In the genomic region with DNA sequence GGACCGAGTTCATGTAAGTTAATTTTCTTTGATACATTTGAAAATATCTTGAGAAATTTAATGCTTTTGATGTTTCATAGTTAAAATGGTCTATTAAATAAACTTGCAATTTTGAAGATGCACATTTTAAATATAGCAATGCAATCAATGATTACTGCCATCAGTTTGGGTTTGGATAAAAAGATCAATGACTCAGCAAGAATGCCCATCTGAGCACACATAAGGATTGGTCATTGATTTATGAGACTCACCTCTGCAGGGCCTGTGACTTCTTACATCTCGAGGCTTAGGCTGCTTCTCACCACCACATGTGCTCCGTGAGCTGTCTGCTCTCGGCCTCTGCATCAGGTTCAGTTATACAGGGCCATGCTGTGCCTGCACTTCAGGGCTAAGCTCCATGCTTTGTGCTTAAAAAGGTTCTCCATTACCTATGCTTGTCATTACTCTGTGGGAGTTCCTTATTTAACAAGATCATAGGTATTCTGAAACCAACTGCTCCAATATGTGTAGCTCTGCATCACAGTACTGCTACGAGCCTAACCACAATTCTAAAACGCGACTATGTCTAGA, we compare ENCODE assay signal across 18 cellular contexts.
DNase-seq lines count a peak whose midpoint lies in the region; ATAC-seq, FAIRE-seq and TF ChIP-seq lines count a peak whose summit lies in the region.
"Had no signal": no experiment of that assay in that cellular context is flagged by ENCODE, and none has a peak within 500 bp of the region (broad histone marks: within the 10 kb centered on the region; RNA-seq: fewer than 3 reads in every experiment).

No MANE protein-coding gene starts in this region.

- H3K9ac ChIP-seq in IMR-90 (ENCODE audit: low read depth, low read length) (no peak overlapping the region), H1 (replicated peaks in 1 of 4; ENCODE audit: extremely low read depth in 1 of 4, low read depth in 3 of 4, low read length in 3 of 4) (no peak overlapping the region)

- TF ChIP-seq CTCF in GM12865 (IDR thresholded peaks at IDR 0.05; ENCODE audit: insufficient read depth, low read depth, low read length, missing control alignments) (no peak), IMR-90 (conservative IDR thresholded peaks at IDR 0.05; ENCODE audit: low read depth, low read length) (no peak), H1 (IDR thresholded peaks at IDR 0.05; ENCODE audit: control extremely low read depth in 1 of 3, insufficient read depth in 1 of 3, low read depth in 1 of 3, low read length in 3 of 3) (no peak), neural crest cell (conservative IDR thresholded peaks at IDR 0.05) (no peak)

- intact Hi-C loops in IMR-90 (cut with micrococcal nuclease): no loop called here

- H2BK120ac ChIP-seq in IMR-90 (ENCODE audit: low read depth, low read length): no peak overlapping the region
- H2BK120ac ChIP-seq in H1 (replicated peaks; ENCODE audit: low read depth, low read length): no peak overlapping the region

- H3K4me3 ChIP-seq in GM12865 (ENCODE audit: low read depth, low read length): no peak overlapping the region
- H3K4me3 ChIP-seq in IMR-90 (ENCODE audit: insufficient read depth, low read depth, low read length): no peak overlapping the region
- no peak overlapping the region for H3K4me3 ChIP-seq in H1 (ENCODE audit: extremely low read depth in 1 of 4, insufficient read depth in 2 of 4, low read depth in 3 of 4, low read length in 4 of 4)
- H3K4me3 ChIP-seq: Peyer's patch, SK-N-MC had no signal

- H2BK5ac ChIP-seq in IMR-90 (ENCODE audit: low read depth, low read length, poor library complexity, severe bottlenecking) (no peak overlapping the region), H1 (ENCODE audit: low read depth, low read length) (no peak overlapping the region)

- TF ChIP-seq RAD21 in IMR-90 (IDR thresholded peaks at IDR 0.05; ENCODE audit: low read length): no peak
- TF ChIP-seq RAD21 in H1 (IDR thresholded peaks at IDR 0.05 in 1 of 2, conservative IDR thresholded peaks at IDR 0.05 in 1 of 2; ENCODE audit: low read depth in 2 of 2, low read length in 2 of 2): no peak; a peak in 1 of 4 replicates

- H4K8ac ChIP-seq in IMR-90 (ENCODE audit: low read depth in 2 of 2, low read length in 2 of 2): no peak overlapping the region
- peak overlapping the region; percentile 73 for H4K8ac ChIP-seq in H1 (ENCODE audit: extremely low read depth, insufficient read depth, low read length)

- H3K9me3 ChIP-seq in IMR-90 (ENCODE audit: control insufficient read depth, insufficient read depth, low read length) (no peaks in the 10 kb centered on the region; the same call in 1 of the 2 replicates), H1 (ENCODE audit: insufficient read depth in 2 of 2, low read depth in 1 of 2, low read length in 1 of 2) (no peaks in the 10 kb centered on the region)
- H3K9me3 ChIP-seq: Peyer's patch had no signal

- H2AFZ ChIP-seq in IMR-90 (replicated peaks; ENCODE audit: low read length, poor library complexity) (no peak overlapping the region), H1 (ENCODE audit: low read length) (peak overlapping the region; percentile 48; the same call in 1 of the 2 replicates)

- H3K79me1 ChIP-seq in IMR-90 (ENCODE audit: low read depth in 1 of 2, low read length in 2 of 2) (no peaks in the 10 kb centered on the region), H1 (ENCODE audit: low read depth, low read length) (no peaks in the 10 kb centered on the region)

- ATAC-seq in IMR-90 (ENCODE audit: low read depth): no peak
- no peak for ATAC-seq in GM18909 (IDR thresholded peaks at IDR 0.05; ENCODE audit: poor library complexity, unreplicated experiment)
- ATAC-seq: Right ventricle myocardium inferior had no signal

- FAIRE-seq in H1 (lab: Jason Lieb, UNC): peak; percentile 28

- H2BK20ac ChIP-seq in IMR-90 (ENCODE audit: low read depth, low read length) (no peak overlapping the region), H1 (ENCODE audit: low read length) (no peak overlapping the region)

- H3K4me3 Mint-ChIP-seq in neural crest cell: no peak overlapping the region
- H3K4me3 Mint-ChIP-seq: CD4-positive, CD25-positive, alpha-beta regulatory T cell had no signal

- no peaks in the 10 kb centered on the region for H3K23me2 ChIP-seq in H1 (ENCODE audit: low read depth, low read length)

- no TSS peak for BruUV-seq in IMR-90 (replicated peaks; lab: Mats Ljungman, UMichigan)

- no peak overlapping the region for H2AK9ac ChIP-seq in IMR-90 (replicated peaks; ENCODE audit: low read depth, low read length, poor library complexity)

- no peaks in the 10 kb centered on the region for H3K36me3 ChIP-seq in IMR-90 (ENCODE audit: control insufficient read depth, insufficient read depth, low read length)
- no peaks in the 10 kb centered on the region for H3K36me3 ChIP-seq in H1 (ENCODE audit: control insufficient read depth in 2 of 4, insufficient read depth in 4 of 4, low read length in 3 of 4)
- H3K36me3 ChIP-seq: Peyer's patch had no signal

- no peaks in the 10 kb centered on the region for H3K9me1 ChIP-seq in IMR-90 (ENCODE audit: insufficient read depth, low read length)

- H4K20me1 ChIP-seq in IMR-90 (ENCODE audit: insufficient read depth, low read length) (no peaks in the 10 kb centered on the region), H1 (replicated peaks in 1 of 2; ENCODE audit: control insufficient read depth in 1 of 2, insufficient read depth in 2 of 2, low read length in 2 of 2) (no peaks in the 10 kb centered on the region)

- H3K56ac ChIP-seq in IMR-90 (ENCODE audit: extremely low read depth, insufficient read depth, low read length): no peak overlapping the region
- no peak overlapping the region for H3K56ac ChIP-seq in H1 (replicated peaks; ENCODE audit: insufficient read length, low read depth, low read length)

- H3K4me1 Mint-ChIP-seq in neural crest cell: no peaks in the 10 kb centered on the region
- H3K4me1 Mint-ChIP-seq: CD4-positive, CD25-positive, alpha-beta regulatory T cell had no signal

- no peak overlapping the region for H2BK15ac ChIP-seq in IMR-90 (ENCODE audit: low read depth, low read length)
- H2BK15ac ChIP-seq in H1 (ENCODE audit: low read length): no peak overlapping the region

- H3K14ac ChIP-seq in IMR-90 (replicated peaks; ENCODE audit: low read depth, low read length) (no peak overlapping the region), H1 (ENCODE audit: insufficient read length) (no peak overlapping the region)

- no peaks in the 10 kb centered on the region for H3K79me2 ChIP-seq in H1 (ENCODE audit: control insufficient read depth in 1 of 2, insufficient read depth in 2 of 2, low read length in 2 of 2)

- H3K27me3 ChIP-seq in IMR-90 (ENCODE audit: control insufficient read depth, insufficient read depth, low read length): no peaks in the 10 kb centered on the region
- H3K27me3 ChIP-seq in H1 (replicated peaks in 1 of 4; ENCODE audit: control insufficient read depth in 3 of 4, extremely low read depth in 1 of 4, insufficient read depth in 3 of 4, low read length in 3 of 4): no peaks in the 10 kb centered on the region
- H3K27me3 ChIP-seq: Peyer's patch had no signal

- no peak overlapping the region for H4K5ac ChIP-seq in IMR-90 (ENCODE audit: low read depth, low read length)
- no peak overlapping the region for H4K5ac ChIP-seq in H1 (ENCODE audit: insufficient read length, low read depth, low read length)

- H3K23ac ChIP-seq in IMR-90 (ENCODE audit: low read depth, low read length) (no peak overlapping the region), H1 (ENCODE audit: insufficient read length) (no peak overlapping the region)

- DNase-seq in GM12865 (ENCODE audit: low read depth) (peak; percentile 43), IMR-90 (no peak), H1 (ENCODE audit: low read depth in 1 of 2, low spot score in 2 of 2) (no peak), neural crest cell (ENCODE audit: low read depth, low spot score) (no peak), HCEC 1CT (no peak), OCI-M1 (lab: John Stamatoyannopoulos, UW) (no peak)
- DNase-seq: CD4-positive, CD25-positive, alpha-beta regulatory T cell; EL; Kasumi-1; MM.1S; NCI-H1092 treated with DMSO at 0.1 percent for 48 hours; NCI-H187; NCI-H2171; NCI-H446 treated with DMSO at 0.1 percent for 48 hours; Peyer's patch had no signal

- H3K36me3 Mint-ChIP-seq in neural crest cell (ENCODE audit: low read depth): no peaks in the 10 kb centered on the region
- H3K36me3 Mint-ChIP-seq: CD4-positive, CD25-positive, alpha-beta regulatory T cell had no signal

- in situ Hi-C loops in IMR-90 (cut with MboI; ENCODE audit: low sequenced_read_pairs): no loop called here

- CTCF ChIA-PET in IMR-90 (lab: Yijun Ruan, JAX): no interaction called here
- CTCF ChIA-PET in H1 (lab: Charles Lee; ENCODE audit: partially characterized antibody): no interaction called here

- H3K4me2 ChIP-seq in IMR-90 (ENCODE audit: low read depth, low read length) (no peak overlapping the region), H1 (ENCODE audit: insufficient read depth in 1 of 2, low read depth in 2 of 2, low read length in 2 of 2) (no peak overlapping the region)

- H3K18ac ChIP-seq in IMR-90 (ENCODE audit: low read depth, low read length) (no peak overlapping the region), H1 (ENCODE audit: extremely low read depth, low read length) (peak overlapping the region; percentile 42; the same call in 1 of the 2 replicates)

- H3K27me3 Mint-ChIP-seq in neural crest cell (ENCODE audit: low read depth): no peaks in the 10 kb centered on the region
- H3K27me3 Mint-ChIP-seq: CD4-positive, CD25-positive, alpha-beta regulatory T cell had no signal

- H3K27ac Mint-ChIP-seq in neural crest cell (ENCODE audit: unreplicated experiment): peak overlapping the region; percentile 6
- H3K27ac Mint-ChIP-seq: CD4-positive, CD25-positive, alpha-beta regulatory T cell had no signal

- H3K4me1 ChIP-seq in IMR-90 (ENCODE audit: control insufficient read depth, insufficient read depth, low read length): no peaks in the 10 kb centered on the region
- H3K4me1 ChIP-seq in H1 (replicated peaks in 1 of 4; ENCODE audit: control insufficient read depth in 3 of 4, insufficient read depth in 4 of 4, low read length in 3 of 4): no peaks in the 10 kb centered on the region
- H3K4me1 ChIP-seq: Peyer's patch had no signal

- TF ChIP-seq EP300 in H1 (IDR thresholded peaks at IDR 0.05; ENCODE audit: borderline replicate concordance in 1 of 2, low read depth in 2 of 2, low read length in 2 of 2): no peak

- dilution Hi-C loops in IMR-90 (cut with HindIII; ENCODE audit: low sequenced_read_pairs, unreplicated experiment): no loop called here

- no peak overlapping the region for H2AK5ac ChIP-seq in IMR-90 (ENCODE audit: low read depth, low read length)
- no peak overlapping the region for H2AK5ac ChIP-seq in H1 (ENCODE audit: low read depth, low read length)

- no peak overlapping the region for H3K4ac ChIP-seq in IMR-90 (ENCODE audit: low read depth, low read length)
- H3K4ac ChIP-seq in H1 (replicated peaks; ENCODE audit: insufficient read length, low read depth, low read length): no peak overlapping the region

- no peaks in the 10 kb centered on the region for H3K9me3 Mint-ChIP-seq in neural crest cell

- POLR2A ChIA-PET in IMR-90 (lab: Charles Lee; ENCODE audit: unreplicated experiment): no interaction called here
- POLR2A ChIA-PET in H1 (lab: Charles Lee; ENCODE audit: partially characterized antibody): no interaction called here

- 64% methylated on average over 3 of the region's 7 CpGs; no CpG with 5 or more reads in 1 of the 2 experiments for WGBS in IMR-90 (ENCODE audit: extremely low coverage in 2 of 2, insufficient read length in 1 of 2), 2 experiments
- WGBS in H1 (ENCODE audit: extremely low coverage in 1 of 2, insufficient coverage in 1 of 2, insufficient read length in 1 of 2, insufficient replicate concordance in 2 of 2, low coverage in 1 of 2, low lambda C conversion rate in 2 of 2, missing lambda C conversion rate in 1 of 2), 2 experiments: 83% methylated on average over 7 of the region's 7 CpGs; no CpG with 5 or more reads in 1 of the 2 experiments

- H2BK12ac ChIP-seq in H1 (ENCODE audit: low read depth, low read length): no peak overlapping the region

- H4K91ac ChIP-seq in IMR-90 (ENCODE audit: insufficient read depth, low read depth, low read length) (no peak overlapping the region), H1 (replicated peaks; ENCODE audit: insufficient read length, low read length) (no peak overlapping the region)

- H3K27ac ChIP-seq in IMR-90 (ENCODE audit: insufficient read depth, low read length) (no peak overlapping the region), H1 (ENCODE audit: low read depth, low read length) (no peak overlapping the region)
- H3K27ac ChIP-seq: Peyer's patch, SK-N-MC had no signal

- TF ChIP-seq POLR2A in IMR-90 (IDR thresholded peaks at IDR 0.05; ENCODE audit: low read depth, low read length) (no peak), H1 (IDR thresholded peaks at IDR 0.05; ENCODE audit: control extremely low read depth in 1 of 2, low read depth in 2 of 2, low read length in 2 of 2) (no peak)
